ENCODE assay signal across 8 cellular contexts in the genomic region with DNA sequence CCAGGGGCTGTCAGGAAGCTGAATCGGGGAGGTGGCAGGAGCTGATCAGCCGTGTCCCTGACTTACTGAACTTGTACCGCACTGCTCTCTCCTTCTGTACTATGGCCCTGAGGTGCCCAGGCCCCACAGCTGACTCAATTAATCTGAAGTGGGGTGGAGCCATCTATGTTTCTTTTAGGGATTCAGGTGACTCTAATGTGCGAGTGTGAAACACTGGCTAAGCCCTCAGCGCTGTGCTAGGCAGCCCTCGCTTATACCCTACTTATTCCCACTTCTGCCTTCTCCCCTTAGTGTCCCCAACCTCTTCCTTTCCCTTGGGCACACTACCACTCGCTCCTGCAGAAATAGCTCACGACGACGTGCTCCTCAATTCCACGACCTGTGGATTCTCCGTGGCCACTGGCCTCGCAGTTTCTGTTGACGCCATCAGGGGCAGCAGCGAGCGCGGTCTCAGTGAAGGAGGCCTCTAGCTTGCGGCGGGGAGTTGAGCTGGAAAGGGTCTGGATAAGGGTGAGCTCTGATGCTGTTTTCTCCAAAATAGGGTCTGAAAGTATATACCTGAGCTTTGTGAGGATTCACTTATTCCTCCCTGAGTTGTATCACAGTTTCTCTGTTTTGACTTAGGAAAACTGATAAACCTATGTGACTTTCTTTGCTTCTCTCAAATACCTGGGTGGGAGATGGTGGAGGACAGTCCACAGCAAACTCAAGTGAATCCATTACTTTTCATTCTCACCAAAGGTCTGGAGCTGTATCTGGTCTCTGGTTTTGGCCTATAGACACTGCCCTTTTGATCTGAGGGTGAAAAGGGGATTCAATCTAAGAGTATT.
DNase-seq lines count a peak whose midpoint lies in the region; ATAC-seq and TF ChIP-seq lines count a peak whose summit lies in the region.

No MANE protein-coding gene starts in this region.

- DNase-seq in CD8-positive, alpha-beta memory T cell, result peak in 4 of 5 donors; percentile 6 to 22 (median 10)
- DNase-seq in activated CD8-positive, alpha-beta memory T cell treated with anti-CD3 and anti-CD28 coated beads for 24 hours, result peak; percentile 75
- DNase-seq in fibroblast of lung (ENCODE audit: low read depth in 2 of 2) (peak in 1 of 2 donors; percentile 16), osteocyte (ENCODE audit: extremely low spot score, unreplicated experiment) (no peak), pons (ENCODE audit: low spot score) (no peak)

- peak overlapping the region; percentile 46 for H2AFZ ChIP-seq in fibroblast of lung (ENCODE audit: low read length)

- H3K27ac ChIP-seq in CD8-positive, alpha-beta memory T cell (ENCODE audit: low read depth, low read length), result no peak overlapping the region
- H3K27ac ChIP-seq in HUES48 (ENCODE audit: low read depth, low read length) (no peak overlapping the region), fibroblast of lung (ENCODE audit: insufficient read depth, low read length) (no peak overlapping the region)

- peak; percentile 60 to 84 for TF ChIP-seq CTCF in fibroblast of lung (conservative IDR thresholded peaks at IDR 0.05 in 1 of 2, IDR thresholded peaks at IDR 0.05 in 1 of 2; ENCODE audit: low read depth in 1 of 2, low read length in 2 of 2)
- TF ChIP-seq CTCF in osteocyte (IDR thresholded peaks at IDR 0.05), result peak; percentile 53

- H3K4me1 Mint-ChIP-seq in CD8-positive, alpha-beta memory T cell, result peaks cover 2 to 5% (median 4%) of the 10 kb centered on the region in 3 donors
- H3K4me1 Mint-ChIP-seq in osteocyte (ENCODE audit: unreplicated experiment), result peaks cover 16% of the 10 kb centered on the region

- H3K9ac ChIP-seq in HUES48 (ENCODE audit: low read depth, low read length), result no peak overlapping the region
- H3K9ac ChIP-seq in fibroblast of lung (ENCODE audit: insufficient read depth, low read length), result no peak overlapping the region

- no peaks in the 10 kb centered on the region for H3K9me3 Mint-ChIP-seq in CD8-positive, alpha-beta memory T cell
- no peaks in the 10 kb centered on the region for H3K9me3 Mint-ChIP-seq in osteocyte (ENCODE audit: unreplicated experiment)

- POLR2A ChIA-PET in CD8-positive, alpha-beta memory T cell (lab: Charles Lee), result no interaction called here

- no peaks in the 10 kb centered on the region for H3K36me3 ChIP-seq in CD8-positive, alpha-beta memory T cell (ENCODE audit: insufficient read depth, low read length)
- H3K36me3 ChIP-seq in HUES48 (ENCODE audit: control insufficient read depth, insufficient read depth, low read length), result no peaks in the 10 kb centered on the region
- no peaks in the 10 kb centered on the region for H3K36me3 ChIP-seq in fibroblast of lung (ENCODE audit: control insufficient read depth, insufficient read depth, low read length)

- H3K27me3 Mint-ChIP-seq in CD8-positive, alpha-beta memory T cell, result no peaks in the 10 kb centered on the region
- H3K27me3 Mint-ChIP-seq in osteocyte (ENCODE audit: unreplicated experiment), result no peaks in the 10 kb centered on the region

- H3K4me3 Mint-ChIP-seq in CD8-positive, alpha-beta memory T cell, result peak overlapping the region in 4 of 7 donors; percentile 16 to 73 (median 41)
- H3K4me3 Mint-ChIP-seq in osteocyte (ENCODE audit: unreplicated experiment), result no peak overlapping the region

- CTCF ChIA-PET in CD8-positive, alpha-beta memory T cell (lab: Charles Lee), result interaction anchor here (0.7 to 2.6 kb wide), 7 partner anchors 10 to 576 kb away, joined by 3 to 9 read pairs (median 6); no protein-coding TSS in a partner anchor

- H3K4me2 ChIP-seq in fibroblast of lung (ENCODE audit: extremely low read depth, insufficient read depth, low read length), result no peak overlapping the region

- H3K4me1 ChIP-seq in CD8-positive, alpha-beta memory T cell (ENCODE audit: insufficient read depth, low read length), result no peaks in the 10 kb centered on the region
- H3K4me1 ChIP-seq in HUES48 (ENCODE audit: control insufficient read depth, insufficient read depth, low read length) (peaks cover 10% of the 10 kb centered on the region), fibroblast of lung (ENCODE audit: control insufficient read depth, extremely low read depth, insufficient read depth, low read length) (peaks cover 6% of the 10 kb centered on the region)

- H4K20me1 ChIP-seq in fibroblast of lung (ENCODE audit: control insufficient read depth, extremely low read depth, insufficient read depth, low read length), result no peaks in the 10 kb centered on the region

- H3K27ac Mint-ChIP-seq in CD8-positive, alpha-beta memory T cell, result no peak overlapping the region
- no peak overlapping the region for H3K27ac Mint-ChIP-seq in osteocyte (ENCODE audit: unreplicated experiment)

- ATAC-seq in GM19395 (IDR thresholded peaks at IDR 0.05; ENCODE audit: unreplicated experiment) (no peak), GM21825 (IDR thresholded peaks at IDR 0.05; ENCODE audit: unreplicated experiment) (no peak)

- H3K9me3 ChIP-seq in CD8-positive, alpha-beta memory T cell (ENCODE audit: low read length), result no peaks in the 10 kb centered on the region
- H3K9me3 ChIP-seq in HUES48 (ENCODE audit: control insufficient read depth, insufficient read depth, low read length) (no peaks in the 10 kb centered on the region), fibroblast of lung (ENCODE audit: control insufficient read depth, insufficient read depth, low read depth, low read length) (no peaks in the 10 kb centered on the region)

- no peaks in the 10 kb centered on the region for H3K79me2 ChIP-seq in fibroblast of lung (ENCODE audit: control insufficient read depth, insufficient read depth, low read length)

- H3K36me3 Mint-ChIP-seq in CD8-positive, alpha-beta memory T cell, result no peaks in the 10 kb centered on the region
- H3K36me3 Mint-ChIP-seq in osteocyte (ENCODE audit: unreplicated experiment), result no peaks in the 10 kb centered on the region

- no peaks in the 10 kb centered on the region for H3K27me3 ChIP-seq in CD8-positive, alpha-beta memory T cell (ENCODE audit: insufficient read depth, low read length, poor library complexity, severe bottlenecking)
- H3K27me3 ChIP-seq in HUES48 (ENCODE audit: control insufficient read depth, insufficient read depth, low read length), result no peaks in the 10 kb centered on the region
- H3K27me3 ChIP-seq in fibroblast of lung (ENCODE audit: control insufficient read depth, insufficient read depth, low read length), result no peaks in the 10 kb centered on the region

- no peak overlapping the region for H3K4me3 ChIP-seq in CD8-positive, alpha-beta memory T cell (ENCODE audit: low read length)
- H3K4me3 ChIP-seq in HUES48 (ENCODE audit: low read depth, low read length), result peak overlapping the region; percentile 39; the same call in 1 of the 2 replicates
- no peak overlapping the region for H3K4me3 ChIP-seq in fibroblast of lung (replicated peaks in 1 of 4; ENCODE audit: control extremely low read depth in 1 of 4, insufficient read depth in 1 of 4, low read depth in 3 of 4, low read length in 4 of 4)

Comparison
In these comparisons a context has a peak if more than half of its experiments do, and no peak if none do; other contexts are left out.
1. DNase-seq: peak in CD8-positive, alpha-beta memory T cell (4 of 5) and activated CD8-positive, alpha-beta memory T cell treated with anti-CD3 and anti-CD28 coated beads for 24 hours (single experiment); none in osteocyte (single experiment) and pons (single experiment).